21 cellular contexts compared by ENCODE assay signal in the genomic region with DNA sequence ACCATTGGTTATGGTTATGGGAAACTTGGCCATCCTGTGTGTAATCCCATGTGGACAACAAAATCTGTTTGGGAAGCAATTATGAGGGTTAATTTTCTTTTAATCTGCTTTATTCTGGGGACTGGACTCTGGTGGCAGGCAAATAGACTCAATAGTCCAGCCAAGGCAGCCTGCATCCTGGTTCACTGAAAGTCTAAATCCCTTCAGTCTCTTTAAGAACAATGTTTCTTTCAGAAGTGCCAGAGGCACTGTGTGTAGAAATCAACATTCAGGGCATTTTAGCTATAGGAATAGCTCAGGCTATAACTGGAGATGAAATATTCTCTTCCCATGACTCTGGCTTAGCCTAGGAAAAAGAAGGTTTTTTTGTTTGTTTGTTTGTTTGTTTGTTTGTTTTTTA.
A peak's percentile ranks its signal among the peaks of the same experiment; 100 is the strongest.
DNase-seq lines count a peak whose midpoint lies in the region; ATAC-seq and TF ChIP-seq lines count a peak whose summit lies in the region.
"Had no signal": no experiment of that assay in that cellular context is flagged by ENCODE, and none has a peak within 500 bp of the region (broad histone marks: within the 10 kb centered on the region; RNA-seq: fewer than 3 reads in every experiment).

No MANE protein-coding gene starts in this region.

- H3K4me1 ChIP-seq in adipocyte (ENCODE audit: control insufficient read depth, insufficient read depth, low read length) = no peaks in the 10 kb centered on the region

- no peaks in the 10 kb centered on the region for H3K36me3 ChIP-seq in adipocyte (ENCODE audit: control insufficient read depth, insufficient read depth, low read length, severe bottlenecking)
- H3K36me3 ChIP-seq: BLaER1 treated with 17β-estradiol and CSF1 and Interleukin-3, amounts not matched to agents 10 nM and 100 nM had no signal

- H3K4me1 Mint-ChIP-seq in endothelial cell (ENCODE audit: unreplicated experiment) = no peaks in the 10 kb centered on the region

- no peak overlapping the region for H3K9ac ChIP-seq in adipocyte (ENCODE audit: low read length)
- H3K9ac ChIP-seq: BLaER1 treated with 17β-estradiol and CSF1 and Interleukin-3, amounts not matched to agents 10 nM and 100 nM; GM23248 had no signal

- no peaks in the 10 kb centered on the region for H3K27me3 Mint-ChIP-seq in endothelial cell (ENCODE audit: unreplicated experiment)
- H3K27me3 Mint-ChIP-seq: B cell had no signal

- no peaks in the 10 kb centered on the region for H3K9me3 Mint-ChIP-seq in endothelial cell (ENCODE audit: unreplicated experiment)
- H3K9me3 Mint-ChIP-seq: CD8-positive, alpha-beta T cell had no signal

- no peaks in the 10 kb centered on the region for H3K27me3 ChIP-seq in adipocyte (replicated peaks; ENCODE audit: control insufficient read depth, insufficient read depth, low read length)
- H3K27me3 ChIP-seq: BLaER1 treated with 17β-estradiol and CSF1 and Interleukin-3, amounts not matched to agents 10 nM and 100 nM had no signal

- DNase-seq in NCI-H82 (lab: John Stamatoyannopoulos, UW) = peak; percentile 49
- DNase-seq in NCI-H82 treated with DMSO at 0.1 percent for 48 hours (lab: John Stamatoyannopoulos, UW; ENCODE audit: unreplicated experiment) = no peak
- peak; percentile 15 for DNase-seq in adipocyte (ENCODE audit: low read depth)
- DNase-seq in globus pallidus (ENCODE audit: low spot score) = peak; percentile 24
- peak; percentile 59 for DNase-seq in retinal pigment epithelial cell (ENCODE audit: low read depth)
- no peak for DNase-seq in endothelial cell (ENCODE audit: low spot score)
- DNase-seq in ureter (ENCODE audit: low spot score) = no peak
- DNase-seq: 8988T; CD8-positive, alpha-beta T cell; COR-L47; DMS 273 treated with DMSO at 0.1 percent for 48 hours; DMS53; DND-41; EL; GM23248; HCEC 1CT; IMR-90 had no signal

- TF ChIP-seq CTCF in retinal pigment epithelial cell (conservative IDR thresholded peaks at IDR 0.05; ENCODE audit: low read depth, low read length) (no peak), endothelial cell (IDR thresholded peaks at IDR 0.05; ENCODE audit: unreplicated experiment) (no peak)

- no peak overlapping the region for H3K27ac Mint-ChIP-seq in endothelial cell (ENCODE audit: unreplicated experiment)
- H3K27ac Mint-ChIP-seq: B cell; CD8-positive, alpha-beta T cell had no signal

- H3K36me3 Mint-ChIP-seq in endothelial cell (ENCODE audit: low read depth, unreplicated experiment) = no peaks in the 10 kb centered on the region
- H3K36me3 Mint-ChIP-seq: CD8-positive, alpha-beta T cell had no signal

- H3K4me3 Mint-ChIP-seq in endothelial cell (ENCODE audit: unreplicated experiment) = no peak overlapping the region
- H3K4me3 Mint-ChIP-seq: B cell; CD8-positive, alpha-beta T cell had no signal

- peaks cover 2% of the 10 kb centered on the region for H3K9me3 ChIP-seq in adipocyte (ENCODE audit: control insufficient read depth, low read length)

- no peak for ATAC-seq in GM19324 (IDR thresholded peaks at IDR 0.05; ENCODE audit: low FRiP score, unreplicated experiment)
- ATAC-seq: CD8-positive, alpha-beta T cell; GM12878 had no signal

- H3K4me3 ChIP-seq in adipocyte (ENCODE audit: low read length) (no peak overlapping the region), retinal pigment epithelial cell (ENCODE audit: low read length) (no peak overlapping the region)
- H3K4me3 ChIP-seq: BLaER1 treated with 17β-estradiol and CSF1 and Interleukin-3, amounts not matched to agents 10 nM and 100 nM; GM12878; GM23248 had no signal

Comparison
In these comparisons a context has a peak if more than half of its experiments do, and no peak if none do; other contexts are left out.
1. DNase-seq: peak in NCI-H82 (single experiment), adipocyte (single experiment), globus pallidus (single experiment) and retinal pigment epithelial cell (single experiment); none in NCI-H82 treated with DMSO at 0.1 percent for 48 hours (single experiment), endothelial cell (single experiment) and ureter (single experiment).